In genomic region chr9:97923529-97924108, GRCh38 we compare ENCODE assay signal across 8 cellular contexts. TPM values are rescaled to one million over a fixed set of nuclear protein-coding genes. Genes with fewer than 3 reads are reported as not detected.
DNase-seq lines count a peak whose midpoint lies in the region; ATAC-seq, FAIRE-seq and TF ChIP-seq lines count a peak whose summit lies in the region.

No MANE protein-coding gene starts in this region.

- H2AFZ ChIP-seq in GM12878 (ENCODE audit: control insufficient read depth, low read depth, low read length) (peak overlapping the region; percentile 80), smooth muscle cell (ENCODE audit: low read depth) (peak overlapping the region; percentile 77)

- peak; percentile 72 for DNase-seq in DMS153 treated with DMSO at 0.1 percent for 48 hours (lab: John Stamatoyannopoulos, UW; ENCODE audit: unreplicated experiment)
- peak; percentile 62 to 69 for DNase-seq in NCI-H1930 (lab: John Stamatoyannopoulos, UW)
- peak; percentile 57 for DNase-seq in T-helper 9 cell
- DNase-seq in GM12878 (ENCODE audit: low read depth, low spot score), result peak; percentile 50
- peak; percentile 50 for DNase-seq in iPS-NIHi11 (ENCODE audit: low spot score)
- DNase-seq in smooth muscle cell (lab: John Stamatoyannopoulos, UW; ENCODE audit: unreplicated experiment), result no peak

- TF ChIP-seq EP300 in GM12878 (IDR thresholded peaks at IDR 0.05; ENCODE audit: borderline replicate concordance in 1 of 2, control insufficient read depth in 1 of 2, low read depth in 2 of 2, low read length in 2 of 2), result no peak

- H3K9ac ChIP-seq in GM12878 (ENCODE audit: control insufficient read depth, insufficient read depth, low read length) (no peak overlapping the region), smooth muscle cell (ENCODE audit: low read depth) (no peak overlapping the region)

- H3K79me2 ChIP-seq in GM12878 (ENCODE audit: control insufficient read depth, insufficient read depth, low read length), result peaks cover 5% of the 10 kb centered on the region
- H3K79me2 ChIP-seq in smooth muscle cell (ENCODE audit: low read depth), result no peaks in the 10 kb centered on the region

- no TSS peak for BruUV-seq in GM12878 (replicated peaks; lab: Mats Ljungman, UMichigan)

- no peak for TF ChIP-seq POLR2A in GM12878 (IDR thresholded peaks at IDR 0.05; ENCODE audit: low read depth, low read length)

- H3K9me3 ChIP-seq in GM12878 (replicated peaks; ENCODE audit: control insufficient read depth, insufficient read depth, low read length) (no peaks in the 10 kb centered on the region), smooth muscle cell (replicated peaks; ENCODE audit: low read depth) (no peaks in the 10 kb centered on the region)

- TF ChIP-seq CTCF in GM12878 (IDR thresholded peaks at IDR 0.05 in 2 of 3, conservative IDR thresholded peaks at IDR 0.05 in 1 of 3; ENCODE audit: control insufficient read depth in 2 of 3, extremely low read depth in 1 of 3, insufficient read depth in 1 of 3, low read depth in 3 of 3, low read length in 3 of 3) (peak; percentile 56 to 69 (median 58); a peak in 5 of 6 replicates), smooth muscle cell (IDR thresholded peaks at IDR 0.05; ENCODE audit: borderline replicate concordance, insufficient read depth, poor library complexity, severe bottlenecking) (peak; percentile 77)

- CTCF ChIA-PET in GM12878 (lab: Yijun Ruan, JAX), result interaction anchor here (0.8 to 6.1 kb wide), 47 partner anchors 9 to 353 kb away, joined by 3 to 58 read pairs (median 6); partner anchors contain the start of genes ANP32B, NANS, TBC1D2 and TRIM14

- H3K27ac ChIP-seq in GM12878 (ENCODE audit: control insufficient read depth, insufficient read depth) (no peak overlapping the region), smooth muscle cell (ENCODE audit: low read depth) (no peak overlapping the region)

- peak; percentile 54 for TF ChIP-seq RAD21 in GM12878 (IDR thresholded peaks at IDR 0.05; ENCODE audit: insufficient read depth, low read depth, low read length)

- FAIRE-seq in GM12878 (lab: Jason Lieb, UNC), result peak; percentile 56

- SMC1A ChIA-PET in GM12878 (lab: Charles Lee; ENCODE audit: uncharacterized antibody, unreplicated experiment), result interaction anchor here (0.6 to 4.2 kb wide), 24 partner anchors 11 to 340 kb away, joined by 3 to 17 read pairs (median 4); partner anchors contain the start of genes NANS and TBC1D2

- no peaks in the 10 kb centered on the region for H3K36me3 ChIP-seq in GM12878 (ENCODE audit: control insufficient read depth in 2 of 2, insufficient read depth in 2 of 2, low read length in 1 of 2)
- H3K36me3 ChIP-seq in smooth muscle cell (ENCODE audit: low read depth), result no peaks in the 10 kb centered on the region

- in situ Hi-C loops in GM12878 (cut with MboI), result no loop called here

- POLR2A ChIA-PET in GM12878 (lab: Charles Lee), result interaction anchor here (0.6 to 1.3 kb wide), 6 partner anchors 63 to 486 kb away, joined by 3 to 5 read pairs (median 3); partner anchors contain the start of gene TBC1D2

- ATAC-seq in HG02588 (IDR thresholded peaks at IDR 0.05; ENCODE audit: unreplicated experiment), result peak; percentile 26
- peak; percentile 58 for ATAC-seq in GM12878
- ATAC-seq in HG03097 (IDR thresholded peaks at IDR 0.05; ENCODE audit: low FRiP score, unreplicated experiment), result no peak

- H4K20me1 ChIP-seq in GM12878 (ENCODE audit: control insufficient read depth, insufficient read depth) (no peaks in the 10 kb centered on the region), smooth muscle cell (ENCODE audit: low read depth) (no peaks in the 10 kb centered on the region)

- H3K4me2 ChIP-seq in GM12878 (ENCODE audit: control insufficient read depth, insufficient read depth) (peak overlapping the region; percentile 97), smooth muscle cell (peak overlapping the region; percentile 87)

- peaks cover 9% of the 10 kb centered on the region for H3K4me1 ChIP-seq in GM12878 (ENCODE audit: control insufficient read depth, insufficient read depth, low read length)
- H3K4me1 ChIP-seq in smooth muscle cell (ENCODE audit: low read depth), result peaks cover 8% of the 10 kb centered on the region

- H3K4me3 ChIP-seq in GM12878, result peak overlapping the region; percentile 62
- H3K4me3 ChIP-seq in smooth muscle cell, result peak overlapping the region; percentile 63

- H3K27me3 ChIP-seq in GM12878 (replicated peaks in 1 of 2; ENCODE audit: control insufficient read depth in 2 of 2, insufficient read depth in 2 of 2, low read length in 1 of 2) (no peaks in the 10 kb centered on the region), smooth muscle cell (ENCODE audit: low read depth) (peaks cover 31% of the 10 kb centered on the region)

- RAD21 ChIA-PET in GM12878 (lab: Charles Lee; ENCODE audit: unreplicated experiment), result interaction anchor here (0.6 to 3.7 kb wide), 10 partner anchors 39 to 340 kb away, joined by 3 to 19 read pairs (median 9); partner anchors contain the start of genes NANS, TBC1D2 and TRIM14

- H3F3A ChIP-seq in smooth muscle cell (ENCODE audit: low read depth), result peaks cover 3% of the 10 kb centered on the region

- WGBS in GM12878 (ENCODE audit: insufficient coverage, insufficient replicate concordance, low lambda C conversion rate, missing lambda C conversion rate), result 2% methylated on average over 8 of the region's 8 CpGs
- 2% methylated on average over 8 of the region's 8 CpGs for WGBS in smooth muscle cell (ENCODE audit: low lambda C conversion rate)

- intact Hi-C loops in GM12878 (cut with micrococcal nuclease; ENCODE audit: unreplicated experiment), result loop anchor here (1.0 to 2.0 kb wide), 5 partner anchors 31 to 340 kb away; partner anchors contain the start of gene ANP32B

TF ChIP-seq in GM12878, 131 proteins besides CTCF, POLR2A, EP300 and RAD21 (continues in another document):
- TF ChIP-seq EGR1 (IDR thresholded peaks at IDR 0.05; ENCODE audit: borderline replicate concordance in 1 of 2, low read depth in 2 of 2, low read length in 2 of 2), result no peak
- TF ChIP-seq MEF2B (IDR thresholded peaks at IDR 0.05; ENCODE audit: partially characterized antibody, poor library complexity, severe bottlenecking), result no peak

RNA-seq across cellular contexts. Expression of gene TRMO, which starts 1.3 kb away (rescaled TPM):
- total RNA-seq in GM12878 (2013; cell fraction: nucleolus; rRNA removed), result 18.1 and 20.8 TPM in 2 replicates
- total RNA-seq in GM12878 (2014; rRNA removed) (17.8 and 20.3 TPM in 2 replicates), GM12878 (2014; rRNA removed; fragmentation: Illumina TruSeq; extraction: Trizol) (20.9 and 21.0 TPM in 2 replicates), GM12878 (2021) (12.7 and 13.9 TPM in 2 replicates), smooth muscle cell (8.1 and 17.9 TPM in 2 replicates)
- polyA plus RNA-seq in GM12878 (2011; ENCODE audit: low read depth), result 10.0 TPM
- polyA plus RNA-seq in GM12878 (2011; rRNA removed) (19.2 and 23.0 TPM in 2 replicates), GM12878 (2014; fragmentation: Illumina TruSeq; extraction: Trizol) (23.6 and 24.4 TPM in 2 replicates), GM12878 (2014; fragmentation: Nextera tagmentation; extraction: Ambion mirVana) (1 to 10 TPM; 5.8 to 7.7 TPM), GM12878 (2014; rRNA removed) (14.4 and 15.6 TPM in 2 replicates), GM12878 (2016; fragmentation: Nextera tagmentation; extraction: Ambion mirVana) (10 to 100 TPM; 11.9 to 15.0 TPM), smooth muscle cell (5.5 and 5.8 TPM in 2 replicates)
- polyA plus RNA-seq in GM12878 (2011; cell fraction: cytosol; rRNA removed), result 11.5 and 13.4 TPM in 2 replicates
- 15.0 and 15.8 TPM in 2 replicates for polyA plus RNA-seq in GM12878 (2011; cell fraction: nucleus; rRNA removed)
- polyA plus RNA-seq in GM12878 (2012), result 7.7 and 13.3 TPM in 2 replicates
- 12.7 and 26.7 TPM in 2 replicates for polyA minus RNA-seq in GM12878 (2011; rRNA and poly(A)+ RNA removed)
- polyA minus RNA-seq in GM12878 (2011; cell fraction: cytosol; rRNA and poly(A)+ RNA removed), result 2.3 and 7.3 TPM in 2 replicates
- polyA minus RNA-seq in GM12878 (2011; cell fraction: nucleus; rRNA and poly(A)+ RNA removed), result 7.0 and 10.5 TPM in 2 replicates

RNA-seq across cellular contexts. Expression of gene HEMGN, which starts 14.4 kb away (rescaled TPM):
- total RNA-seq in GM12878 (2013; cell fraction: nucleolus; rRNA removed), result not detected in 2 replicates
- total RNA-seq in GM12878 (2014; rRNA removed), result 0.05 TPM in 1 of 2 replicates, not detected in the other
- total RNA-seq in GM12878 (2014; rRNA removed; fragmentation: Illumina TruSeq; extraction: Trizol), result 0.09 and 0.14 TPM in 2 replicates
- total RNA-seq in GM12878 (2021), result 0.28 TPM in 1 of 2 replicates, not detected in the other
- not detected for polyA plus RNA-seq in GM12878 (2011; ENCODE audit: low read depth)
- polyA plus RNA-seq in GM12878 (2011; rRNA removed), result 0.04 TPM in 1 of 2 replicates, not detected in the other
- polyA plus RNA-seq in GM12878 (2011; cell fraction: cytosol; rRNA removed), result not detected in 2 replicates
- polyA plus RNA-seq in GM12878 (2011; cell fraction: nucleus; rRNA removed), result not detected in 2 replicates
- not detected in 2 replicates for polyA plus RNA-seq in GM12878 (2012)
- 0.09 and 0.10 TPM in 2 replicates for polyA plus RNA-seq in GM12878 (2014; fragmentation: Illumina TruSeq; extraction: Trizol)
- under 1 TPM; 0.03 to 0.18 TPM for polyA plus RNA-seq in GM12878 (2014; fragmentation: Nextera tagmentation; extraction: Ambion mirVana)
- 0.09 TPM in 1 of 2 replicates, not detected in the other for polyA plus RNA-seq in GM12878 (2014; rRNA removed)
- polyA plus RNA-seq in GM12878 (2016; fragmentation: Nextera tagmentation; extraction: Ambion mirVana), result not detected
- not detected in 2 replicates for polyA minus RNA-seq in GM12878 (2011; rRNA and poly(A)+ RNA removed)
- not detected in 2 replicates for polyA minus RNA-seq in GM12878 (2011; cell fraction: cytosol; rRNA and poly(A)+ RNA removed)
- not detected in 2 replicates for polyA minus RNA-seq in GM12878 (2011; cell fraction: nucleus; rRNA and poly(A)+ RNA removed)
- not detected in 2 replicates for total RNA-seq in smooth muscle cell
- polyA plus RNA-seq in smooth muscle cell, result not detected in 2 replicates

RNA-seq across cellular contexts. Expression of gene ANP32B, which starts 59.5 kb away (rescaled TPM):
- total RNA-seq in GM12878 (2013; cell fraction: nucleolus; rRNA removed), result 19.4 and 27.4 TPM in 2 replicates
- 20.4 and 24.5 TPM in 2 replicates for total RNA-seq in GM12878 (2014; rRNA removed)
- total RNA-seq in GM12878 (2014; rRNA removed; fragmentation: Illumina TruSeq; extraction: Trizol), result 34.4 and 41.8 TPM in 2 replicates
- total RNA-seq in GM12878 (2021), result 239 and 244 TPM in 2 replicates
- polyA plus RNA-seq in GM12878 (2011; ENCODE audit: low read depth), result 190 TPM
- polyA plus RNA-seq in GM12878 (2011; rRNA removed), result 79.8 and 96.4 TPM in 2 replicates
- polyA plus RNA-seq in GM12878 (2011; cell fraction: cytosol; rRNA removed), result 27.8 and 36.5 TPM in 2 replicates
- 28.7 and 45.7 TPM in 2 replicates for polyA plus RNA-seq in GM12878 (2011; cell fraction: nucleus; rRNA removed)
- 332 and 355 TPM in 2 replicates for polyA plus RNA-seq in GM12878 (2012)
- 419 and 544 TPM in 2 replicates for polyA plus RNA-seq in GM12878 (2014; fragmentation: Illumina TruSeq; extraction: Trizol)
- polyA plus RNA-seq in GM12878 (2014; fragmentation: Nextera tagmentation; extraction: Ambion mirVana), result 100 to 1,000 TPM in 1 of 2 experiments, 10 to 100 TPM in 1; 85.9 to 204 TPM
- 138 and 143 TPM in 2 replicates for polyA plus RNA-seq in GM12878 (2014; rRNA removed)
- polyA plus RNA-seq in GM12878 (2016; fragmentation: Nextera tagmentation; extraction: Ambion mirVana), result 100 to 1,000 TPM; 272 to 284 TPM
- polyA minus RNA-seq in GM12878 (2011; rRNA and poly(A)+ RNA removed), result 28.0 and 32.2 TPM in 2 replicates
- polyA minus RNA-seq in GM12878 (2011; cell fraction: cytosol; rRNA and poly(A)+ RNA removed), result 41.0 and 41.8 TPM in 2 replicates
- polyA minus RNA-seq in GM12878 (2011; cell fraction: nucleus; rRNA and poly(A)+ RNA removed), result 16.4 and 40.0 TPM in 2 replicates
- total RNA-seq in smooth muscle cell, result 11.9 and 21.3 TPM in 2 replicates
- polyA plus RNA-seq in smooth muscle cell, result 52.4 and 69.8 TPM in 2 replicates
